1 cellular context compared by ENCODE assay signal in the genomic region with DNA sequence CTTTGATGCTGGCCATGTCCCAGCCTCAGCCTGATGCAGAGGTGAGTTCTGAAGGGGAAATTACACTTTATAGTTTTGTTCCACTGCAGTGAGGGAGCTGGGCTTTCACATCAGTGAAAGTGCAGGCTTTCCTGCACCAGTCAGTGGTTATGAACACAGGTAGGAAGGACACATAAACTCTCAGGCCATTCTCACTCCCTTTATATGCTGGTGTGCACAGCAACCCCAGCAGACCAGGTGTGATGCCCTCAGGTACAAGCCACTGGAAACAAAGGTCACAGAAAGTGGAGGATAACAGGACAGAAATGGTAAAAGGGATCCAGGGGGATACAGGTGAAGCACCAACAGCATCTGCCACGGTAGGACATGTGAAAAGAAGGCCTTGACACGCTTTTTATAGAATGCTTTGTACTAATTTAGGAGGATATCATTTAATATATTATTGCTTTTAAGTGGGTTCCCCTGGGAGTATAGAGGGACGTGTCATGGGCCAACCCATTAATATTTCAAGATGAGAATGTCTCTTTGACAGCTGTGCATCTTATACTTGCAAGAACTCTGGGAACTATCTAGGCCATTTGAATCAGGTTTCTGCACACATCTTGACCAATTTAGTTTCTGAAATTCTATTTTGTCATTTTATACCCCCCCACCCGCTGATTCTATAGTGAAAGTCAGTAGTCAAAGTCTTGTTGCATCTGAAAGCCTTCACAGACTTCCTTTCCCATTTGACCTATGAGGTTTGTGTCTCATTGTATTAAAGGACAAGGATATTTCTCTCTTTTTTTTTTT.
TF ChIP-seq lines count a peak whose summit lies in the region.

No MANE protein-coding gene starts in this region.

TF ChIP-seq in GM12878, 131 proteins besides CTCF, POLR2A, EP300 and RAD21 (continued from another document and continues in another):
- TF ChIP-seq, protein P1, sequence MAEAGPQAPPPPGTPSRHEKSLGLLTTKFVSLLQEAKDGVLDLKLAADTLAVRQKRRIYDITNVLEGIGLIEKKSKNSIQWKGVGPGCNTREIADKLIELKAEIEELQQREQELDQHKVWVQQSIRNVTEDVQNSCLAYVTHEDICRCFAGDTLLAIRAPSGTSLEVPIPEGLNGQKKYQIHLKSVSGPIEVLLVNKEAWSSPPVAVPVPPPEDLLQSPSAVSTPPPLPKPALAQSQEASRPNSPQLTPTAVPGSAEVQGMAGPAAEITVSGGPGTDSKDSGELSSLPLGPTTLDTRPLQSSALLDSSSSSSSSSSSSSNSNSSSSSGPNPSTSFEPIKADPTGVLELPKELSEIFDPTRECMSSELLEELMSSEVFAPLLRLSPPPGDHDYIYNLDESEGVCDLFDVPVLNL (IDR thresholded peaks at IDR 0.05; ENCODE audit: low read depth, low read length), result no peak
- TF ChIP-seq SIN3A (IDR thresholded peaks at IDR 0.05; ENCODE audit: low read depth, low read length), result no peak
- no peak for TF ChIP-seq CHD4 (IDR thresholded peaks at IDR 0.05)
- TF ChIP-seq TCF3 (IDR thresholded peaks at IDR 0.05; ENCODE audit: borderline replicate concordance, insufficient read depth, low read depth, low read length), result no peak
- 0 out of 2 replicates have a peak, but pooled peaks have one; percentile 44 for TF ChIP-seq TCF7 (IDR thresholded peaks at IDR 0.05; ENCODE audit: borderline replicate concordance)
- no peak; the same call in 1 of the 2 replicates for TF ChIP-seq CREB1 (IDR thresholded peaks at IDR 0.05; ENCODE audit: low read depth)
- no peak for TF ChIP-seq RB1 (IDR thresholded peaks at IDR 0.05; ENCODE audit: borderline replicate concordance)
- no peak for TF ChIP-seq ZNF622 (IDR thresholded peaks at IDR 0.05)
- no peak for TF ChIP-seq ZNF24 (IDR thresholded peaks at IDR 0.05)
- no peak for TF ChIP-seq TARDBP (IDR thresholded peaks at IDR 0.05; ENCODE audit: borderline replicate concordance)
- TF ChIP-seq, protein P2, sequence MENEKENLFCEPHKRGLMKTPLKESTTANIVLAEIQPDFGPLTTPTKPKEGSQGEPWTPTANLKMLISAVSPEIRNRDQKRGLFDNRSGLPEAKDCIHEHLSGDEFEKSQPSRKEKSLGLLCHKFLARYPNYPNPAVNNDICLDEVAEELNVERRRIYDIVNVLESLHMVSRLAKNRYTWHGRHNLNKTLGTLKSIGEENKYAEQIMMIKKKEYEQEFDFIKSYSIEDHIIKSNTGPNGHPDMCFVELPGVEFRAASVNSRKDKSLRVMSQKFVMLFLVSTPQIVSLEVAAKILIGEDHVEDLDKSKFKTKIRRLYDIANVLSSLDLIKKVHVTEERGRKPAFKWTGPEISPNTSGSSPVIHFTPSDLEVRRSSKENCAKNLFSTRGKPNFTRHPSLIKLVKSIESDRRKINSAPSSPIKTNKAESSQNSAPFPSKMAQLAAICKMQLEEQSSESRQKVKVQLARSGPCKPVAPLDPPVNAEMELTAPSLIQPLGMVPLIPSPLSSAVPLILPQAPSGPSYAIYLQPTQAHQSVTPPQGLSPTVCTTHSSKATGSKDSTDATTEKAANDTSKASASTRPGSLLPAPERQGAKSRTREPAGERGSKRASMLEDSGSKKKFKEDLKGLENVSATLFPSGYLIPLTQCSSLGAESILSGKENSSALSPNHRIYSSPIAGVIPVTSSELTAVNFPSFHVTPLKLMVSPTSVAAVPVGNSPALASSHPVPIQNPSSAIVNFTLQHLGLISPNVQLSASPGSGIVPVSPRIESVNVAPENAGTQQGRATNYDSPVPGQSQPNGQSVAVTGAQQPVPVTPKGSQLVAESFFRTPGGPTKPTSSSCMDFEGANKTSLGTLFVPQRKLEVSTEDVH (IDR thresholded peaks at IDR 0.05; ENCODE audit: low read depth, partially characterized antibody), result no peak
- peak; percentile 69 for TF ChIP-seq FOXM1 (IDR thresholded peaks at IDR 0.05; ENCODE audit: low read depth, low read length)
- TF ChIP-seq, protein P3, sequence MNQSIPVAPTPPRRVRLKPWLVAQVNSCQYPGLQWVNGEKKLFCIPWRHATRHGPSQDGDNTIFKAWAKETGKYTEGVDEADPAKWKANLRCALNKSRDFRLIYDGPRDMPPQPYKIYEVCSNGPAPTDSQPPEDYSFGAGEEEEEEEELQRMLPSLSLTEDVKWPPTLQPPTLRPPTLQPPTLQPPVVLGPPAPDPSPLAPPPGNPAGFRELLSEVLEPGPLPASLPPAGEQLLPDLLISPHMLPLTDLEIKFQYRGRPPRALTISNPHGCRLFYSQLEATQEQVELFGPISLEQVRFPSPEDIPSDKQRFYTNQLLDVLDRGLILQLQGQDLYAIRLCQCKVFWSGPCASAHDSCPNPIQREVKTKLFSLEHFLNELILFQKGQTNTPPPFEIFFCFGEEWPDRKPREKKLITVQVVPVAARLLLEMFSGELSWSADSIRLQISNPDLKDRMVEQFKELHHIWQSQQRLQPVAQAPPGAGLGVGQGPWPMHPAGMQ (IDR thresholded peaks at IDR 0.05; ENCODE audit: borderline replicate concordance), result no peak
- peak; percentile 6; the same call in 1 of the 2 replicates for TF ChIP-seq JUNB (IDR thresholded peaks at IDR 0.05)
- no peak for TF ChIP-seq BMI1 (IDR thresholded peaks at IDR 0.05; ENCODE audit: borderline replicate concordance)
- TF ChIP-seq BCL11A (IDR thresholded peaks at IDR 0.05; ENCODE audit: low read depth, low read length), result 0 out of 2 replicates have a peak, but pooled peaks have one; percentile 16
- TF ChIP-seq POLR2AphosphoS5 (IDR thresholded peaks at IDR 0.05; ENCODE audit: low read length), result peak; percentile 51; the same call in 1 of the 2 replicates
- TF ChIP-seq PAX8 (IDR thresholded peaks at IDR 0.05), result no peak
- no peak for TF ChIP-seq NFYA (IDR thresholded peaks at IDR 0.05; ENCODE audit: borderline replicate concordance, low read depth, low read length)
- no peak for TF ChIP-seq HDAC2 (IDR thresholded peaks at IDR 0.05)
- TF ChIP-seq, protein P4, sequence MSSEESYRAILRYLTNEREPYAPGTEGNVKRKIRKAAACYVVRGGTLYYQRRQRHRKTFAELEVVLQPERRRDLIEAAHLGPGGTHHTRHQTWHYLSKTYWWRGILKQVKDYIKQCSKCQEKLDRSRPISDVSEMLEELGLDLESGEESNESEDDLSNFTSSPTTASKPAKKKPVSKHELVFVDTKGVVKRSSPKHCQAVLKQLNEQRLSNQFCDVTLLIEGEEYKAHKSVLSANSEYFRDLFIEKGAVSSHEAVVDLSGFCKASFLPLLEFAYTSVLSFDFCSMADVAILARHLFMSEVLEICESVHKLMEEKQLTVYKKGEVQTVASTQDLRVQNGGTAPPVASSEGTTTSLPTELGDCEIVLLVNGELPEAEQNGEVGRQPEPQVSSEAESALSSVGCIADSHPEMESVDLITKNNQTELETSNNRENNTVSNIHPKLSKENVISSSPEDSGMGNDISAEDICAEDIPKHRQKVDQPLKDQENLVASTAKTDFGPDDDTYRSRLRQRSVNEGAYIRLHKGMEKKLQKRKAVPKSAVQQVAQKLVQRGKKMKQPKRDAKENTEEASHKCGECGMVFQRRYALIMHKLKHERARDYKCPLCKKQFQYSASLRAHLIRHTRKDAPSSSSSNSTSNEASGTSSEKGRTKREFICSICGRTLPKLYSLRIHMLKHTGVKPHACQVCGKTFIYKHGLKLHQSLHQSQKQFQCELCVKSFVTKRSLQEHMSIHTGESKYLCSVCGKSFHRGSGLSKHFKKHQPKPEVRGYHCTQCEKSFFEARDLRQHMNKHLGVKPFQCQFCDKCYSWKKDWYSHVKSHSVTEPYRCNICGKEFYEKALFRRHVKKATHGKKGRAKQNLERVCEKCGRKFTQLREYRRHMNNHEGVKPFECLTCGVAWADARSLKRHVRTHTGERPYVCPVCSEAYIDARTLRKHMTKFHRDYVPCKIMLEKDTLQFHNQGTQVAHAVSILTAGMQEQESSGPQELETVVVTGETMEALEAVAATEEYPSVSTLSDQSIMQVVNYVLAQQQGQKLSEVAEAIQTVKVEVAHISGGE (CRISPR knock-in tag; IDR thresholded peaks at IDR 0.05), result no peak
- no peak for TF ChIP-seq ZNF207 (IDR thresholded peaks at IDR 0.05; ENCODE audit: borderline replicate concordance)
- TF ChIP-seq, protein P5, sequence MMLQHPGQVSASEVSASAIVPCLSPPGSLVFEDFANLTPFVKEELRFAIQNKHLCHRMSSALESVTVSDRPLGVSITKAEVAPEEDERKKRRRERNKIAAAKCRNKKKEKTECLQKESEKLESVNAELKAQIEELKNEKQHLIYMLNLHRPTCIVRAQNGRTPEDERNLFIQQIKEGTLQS (IDR thresholded peaks at IDR 0.05; ENCODE audit: borderline replicate concordance, extremely low read depth, low read depth, low read length), result no peak
- TF ChIP-seq, protein P6, sequence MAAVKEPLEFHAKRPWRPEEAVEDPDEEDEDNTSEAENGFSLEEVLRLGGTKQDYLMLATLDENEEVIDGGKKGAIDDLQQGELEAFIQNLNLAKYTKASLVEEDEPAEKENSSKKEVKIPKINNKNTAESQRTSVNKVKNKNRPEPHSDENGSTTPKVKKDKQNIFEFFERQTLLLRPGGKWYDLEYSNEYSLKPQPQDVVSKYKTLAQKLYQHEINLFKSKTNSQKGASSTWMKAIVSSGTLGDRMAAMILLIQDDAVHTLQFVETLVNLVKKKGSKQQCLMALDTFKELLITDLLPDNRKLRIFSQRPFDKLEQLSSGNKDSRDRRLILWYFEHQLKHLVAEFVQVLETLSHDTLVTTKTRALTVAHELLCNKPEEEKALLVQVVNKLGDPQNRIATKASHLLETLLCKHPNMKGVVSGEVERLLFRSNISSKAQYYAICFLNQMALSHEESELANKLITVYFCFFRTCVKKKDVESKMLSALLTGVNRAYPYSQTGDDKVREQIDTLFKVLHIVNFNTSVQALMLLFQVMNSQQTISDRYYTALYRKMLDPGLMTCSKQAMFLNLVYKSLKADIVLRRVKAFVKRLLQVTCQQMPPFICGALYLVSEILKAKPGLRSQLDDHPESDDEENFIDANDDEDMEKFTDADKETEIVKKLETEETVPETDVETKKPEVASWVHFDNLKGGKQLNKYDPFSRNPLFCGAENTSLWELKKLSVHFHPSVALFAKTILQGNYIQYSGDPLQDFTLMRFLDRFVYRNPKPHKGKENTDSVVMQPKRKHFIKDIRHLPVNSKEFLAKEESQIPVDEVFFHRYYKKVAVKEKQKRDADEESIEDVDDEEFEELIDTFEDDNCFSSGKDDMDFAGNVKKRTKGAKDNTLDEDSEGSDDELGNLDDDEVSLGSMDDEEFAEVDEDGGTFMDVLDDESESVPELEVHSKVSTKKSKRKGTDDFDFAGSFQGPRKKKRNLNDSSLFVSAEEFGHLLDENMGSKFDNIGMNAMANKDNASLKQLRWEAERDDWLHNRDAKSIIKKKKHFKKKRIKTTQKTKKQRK (IDR thresholded peaks at IDR 0.05; ENCODE audit: low read depth, low read length), result no peak
- TF ChIP-seq, protein P7, sequence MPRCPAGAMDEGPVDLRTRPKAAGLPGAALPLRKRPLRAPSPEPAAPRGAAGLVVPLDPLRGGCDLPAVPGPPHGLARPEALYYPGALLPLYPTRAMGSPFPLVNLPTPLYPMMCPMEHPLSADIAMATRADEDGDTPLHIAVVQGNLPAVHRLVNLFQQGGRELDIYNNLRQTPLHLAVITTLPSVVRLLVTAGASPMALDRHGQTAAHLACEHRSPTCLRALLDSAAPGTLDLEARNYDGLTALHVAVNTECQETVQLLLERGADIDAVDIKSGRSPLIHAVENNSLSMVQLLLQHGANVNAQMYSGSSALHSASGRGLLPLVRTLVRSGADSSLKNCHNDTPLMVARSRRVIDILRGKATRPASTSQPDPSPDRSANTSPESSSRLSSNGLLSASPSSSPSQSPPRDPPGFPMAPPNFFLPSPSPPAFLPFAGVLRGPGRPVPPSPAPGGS (IDR thresholded peaks at IDR 0.05; ENCODE audit: borderline replicate concordance, insufficient read depth, low read depth, low read length, poor library complexity, severe bottlenecking), result peak; percentile 88
- no peak for TF ChIP-seq MYC (IDR thresholded peaks at IDR 0.05; ENCODE audit: insufficient read depth, insufficient read length, insufficient replicate concordance, low read length, severe bottlenecking)
- peak; percentile 67; the same call in 1 of the 2 replicates for TF ChIP-seq ZBED1 (IDR thresholded peaks at IDR 0.05; ENCODE audit: borderline replicate concordance)
- TF ChIP-seq, protein P8, sequence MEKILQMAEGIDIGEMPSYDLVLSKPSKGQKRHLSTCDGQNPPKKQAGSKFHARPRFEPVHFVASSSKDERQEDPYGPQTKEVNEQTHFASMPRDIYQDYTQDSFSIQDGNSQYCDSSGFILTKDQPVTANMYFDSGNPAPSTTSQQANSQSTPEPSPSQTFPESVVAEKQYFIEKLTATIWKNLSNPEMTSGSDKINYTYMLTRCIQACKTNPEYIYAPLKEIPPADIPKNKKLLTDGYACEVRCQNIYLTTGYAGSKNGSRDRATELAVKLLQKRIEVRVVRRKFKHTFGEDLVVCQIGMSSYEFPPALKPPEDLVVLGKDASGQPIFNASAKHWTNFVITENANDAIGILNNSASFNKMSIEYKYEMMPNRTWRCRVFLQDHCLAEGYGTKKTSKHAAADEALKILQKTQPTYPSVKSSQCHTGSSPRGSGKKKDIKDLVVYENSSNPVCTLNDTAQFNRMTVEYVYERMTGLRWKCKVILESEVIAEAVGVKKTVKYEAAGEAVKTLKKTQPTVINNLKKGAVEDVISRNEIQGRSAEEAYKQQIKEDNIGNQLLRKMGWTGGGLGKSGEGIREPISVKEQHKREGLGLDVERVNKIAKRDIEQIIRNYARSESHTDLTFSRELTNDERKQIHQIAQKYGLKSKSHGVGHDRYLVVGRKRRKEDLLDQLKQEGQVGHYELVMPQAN (conservative IDR thresholded peaks at IDR 0.05), result no peak
- no peak for TF ChIP-seq MYB (IDR thresholded peaks at IDR 0.05; ENCODE audit: borderline replicate concordance, low read depth, low read length)
- no peak for TF ChIP-seq NFXL1 (IDR thresholded peaks at IDR 0.05; ENCODE audit: borderline replicate concordance)
- no peak for TF ChIP-seq YBX1 (IDR thresholded peaks at IDR 0.05)
- TF ChIP-seq, protein P9, sequence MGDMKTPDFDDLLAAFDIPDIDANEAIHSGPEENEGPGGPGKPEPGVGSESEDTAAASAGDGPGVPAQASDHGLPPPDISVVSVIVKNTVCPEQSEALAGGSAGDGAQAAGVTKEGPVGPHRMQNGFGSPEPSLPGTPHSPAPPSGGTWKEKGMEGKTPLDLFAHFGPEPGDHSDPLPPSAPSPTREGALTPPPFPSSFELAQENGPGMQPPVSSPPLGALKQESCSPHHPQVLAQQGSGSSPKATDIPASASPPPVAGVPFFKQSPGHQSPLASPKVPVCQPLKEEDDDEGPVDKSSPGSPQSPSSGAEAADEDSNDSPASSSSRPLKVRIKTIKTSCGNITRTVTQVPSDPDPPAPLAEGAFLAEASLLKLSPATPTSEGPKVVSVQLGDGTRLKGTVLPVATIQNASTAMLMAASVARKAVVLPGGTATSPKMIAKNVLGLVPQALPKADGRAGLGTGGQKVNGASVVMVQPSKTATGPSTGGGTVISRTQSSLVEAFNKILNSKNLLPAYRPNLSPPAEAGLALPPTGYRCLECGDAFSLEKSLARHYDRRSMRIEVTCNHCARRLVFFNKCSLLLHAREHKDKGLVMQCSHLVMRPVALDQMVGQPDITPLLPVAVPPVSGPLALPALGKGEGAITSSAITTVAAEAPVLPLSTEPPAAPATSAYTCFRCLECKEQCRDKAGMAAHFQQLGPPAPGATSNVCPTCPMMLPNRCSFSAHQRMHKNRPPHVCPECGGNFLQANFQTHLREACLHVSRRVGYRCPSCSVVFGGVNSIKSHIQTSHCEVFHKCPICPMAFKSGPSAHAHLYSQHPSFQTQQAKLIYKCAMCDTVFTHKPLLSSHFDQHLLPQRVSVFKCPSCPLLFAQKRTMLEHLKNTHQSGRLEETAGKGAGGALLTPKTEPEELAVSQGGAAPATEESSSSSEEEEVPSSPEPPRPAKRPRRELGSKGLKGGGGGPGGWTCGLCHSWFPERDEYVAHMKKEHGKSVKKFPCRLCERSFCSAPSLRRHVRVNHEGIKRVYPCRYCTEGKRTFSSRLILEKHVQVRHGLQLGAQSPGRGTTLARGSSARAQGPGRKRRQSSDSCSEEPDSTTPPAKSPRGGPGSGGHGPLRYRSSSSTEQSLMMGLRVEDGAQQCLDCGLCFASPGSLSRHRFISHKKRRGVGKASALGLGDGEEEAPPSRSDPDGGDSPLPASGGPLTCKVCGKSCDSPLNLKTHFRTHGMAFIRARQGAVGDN (IDR thresholded peaks at IDR 0.05), result peak; percentile 59; the same call in 1 of the 2 replicates
- TF ChIP-seq EED (IDR thresholded peaks at IDR 0.05; ENCODE audit: low read depth), result no peak; the same call in 1 of the 2 replicates
- TF ChIP-seq NR2C1 (IDR thresholded peaks at IDR 0.05), result no peak
